Comparison of ENCODE assay signal across 2 cellular contexts in the genomic region with DNA sequence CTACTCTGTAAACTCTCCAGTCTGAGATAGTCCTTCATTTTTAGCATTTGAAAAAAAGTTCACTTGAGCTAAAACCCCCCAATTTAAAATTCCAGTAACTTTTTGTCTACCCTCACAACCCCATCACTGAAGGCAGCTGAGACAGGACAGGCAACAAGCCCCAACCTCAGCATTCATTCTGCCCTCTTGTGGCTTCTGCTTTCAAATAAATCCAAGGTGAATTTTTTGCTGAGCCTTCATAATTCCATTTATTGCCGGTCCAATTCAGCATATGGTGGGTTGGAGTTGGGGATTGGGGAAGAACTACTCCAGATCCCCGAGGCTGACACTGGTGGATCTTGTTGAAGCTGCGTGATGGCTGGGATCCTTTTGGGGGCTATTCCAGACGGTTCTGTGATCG.
TF ChIP-seq lines count a peak whose summit lies in the region.

No MANE protein-coding gene starts in this region.

TF ChIP-seq in Ishikawa, 13 proteins besides CTCF, POLR2A, EP300 and RAD21 (continued from another document):
- TF ChIP-seq, protein P1, sequence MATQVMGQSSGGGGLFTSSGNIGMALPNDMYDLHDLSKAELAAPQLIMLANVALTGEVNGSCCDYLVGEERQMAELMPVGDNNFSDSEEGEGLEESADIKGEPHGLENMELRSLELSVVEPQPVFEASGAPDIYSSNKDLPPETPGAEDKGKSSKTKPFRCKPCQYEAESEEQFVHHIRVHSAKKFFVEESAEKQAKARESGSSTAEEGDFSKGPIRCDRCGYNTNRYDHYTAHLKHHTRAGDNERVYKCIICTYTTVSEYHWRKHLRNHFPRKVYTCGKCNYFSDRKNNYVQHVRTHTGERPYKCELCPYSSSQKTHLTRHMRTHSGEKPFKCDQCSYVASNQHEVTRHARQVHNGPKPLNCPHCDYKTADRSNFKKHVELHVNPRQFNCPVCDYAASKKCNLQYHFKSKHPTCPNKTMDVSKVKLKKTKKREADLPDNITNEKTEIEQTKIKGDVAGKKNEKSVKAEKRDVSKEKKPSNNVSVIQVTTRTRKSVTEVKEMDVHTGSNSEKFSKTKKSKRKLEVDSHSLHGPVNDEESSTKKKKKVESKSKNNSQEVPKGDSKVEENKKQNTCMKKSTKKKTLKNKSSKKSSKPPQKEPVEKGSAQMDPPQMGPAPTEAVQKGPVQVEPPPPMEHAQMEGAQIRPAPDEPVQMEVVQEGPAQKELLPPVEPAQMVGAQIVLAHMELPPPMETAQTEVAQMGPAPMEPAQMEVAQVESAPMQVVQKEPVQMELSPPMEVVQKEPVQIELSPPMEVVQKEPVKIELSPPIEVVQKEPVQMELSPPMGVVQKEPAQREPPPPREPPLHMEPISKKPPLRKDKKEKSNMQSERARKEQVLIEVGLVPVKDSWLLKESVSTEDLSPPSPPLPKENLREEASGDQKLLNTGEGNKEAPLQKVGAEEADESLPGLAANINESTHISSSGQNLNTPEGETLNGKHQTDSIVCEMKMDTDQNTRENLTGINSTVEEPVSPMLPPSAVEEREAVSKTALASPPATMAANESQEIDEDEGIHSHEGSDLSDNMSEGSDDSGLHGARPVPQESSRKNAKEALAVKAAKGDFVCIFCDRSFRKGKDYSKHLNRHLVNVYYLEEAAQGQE (IDR thresholded peaks at IDR 0.05; ENCODE audit: low read depth), result no peak

TF ChIP-seq in HepG2, 621 proteins besides CTCF, POLR2A, EP300 and RAD21 (continued from another document):
- TF ChIP-seq, protein P2, sequence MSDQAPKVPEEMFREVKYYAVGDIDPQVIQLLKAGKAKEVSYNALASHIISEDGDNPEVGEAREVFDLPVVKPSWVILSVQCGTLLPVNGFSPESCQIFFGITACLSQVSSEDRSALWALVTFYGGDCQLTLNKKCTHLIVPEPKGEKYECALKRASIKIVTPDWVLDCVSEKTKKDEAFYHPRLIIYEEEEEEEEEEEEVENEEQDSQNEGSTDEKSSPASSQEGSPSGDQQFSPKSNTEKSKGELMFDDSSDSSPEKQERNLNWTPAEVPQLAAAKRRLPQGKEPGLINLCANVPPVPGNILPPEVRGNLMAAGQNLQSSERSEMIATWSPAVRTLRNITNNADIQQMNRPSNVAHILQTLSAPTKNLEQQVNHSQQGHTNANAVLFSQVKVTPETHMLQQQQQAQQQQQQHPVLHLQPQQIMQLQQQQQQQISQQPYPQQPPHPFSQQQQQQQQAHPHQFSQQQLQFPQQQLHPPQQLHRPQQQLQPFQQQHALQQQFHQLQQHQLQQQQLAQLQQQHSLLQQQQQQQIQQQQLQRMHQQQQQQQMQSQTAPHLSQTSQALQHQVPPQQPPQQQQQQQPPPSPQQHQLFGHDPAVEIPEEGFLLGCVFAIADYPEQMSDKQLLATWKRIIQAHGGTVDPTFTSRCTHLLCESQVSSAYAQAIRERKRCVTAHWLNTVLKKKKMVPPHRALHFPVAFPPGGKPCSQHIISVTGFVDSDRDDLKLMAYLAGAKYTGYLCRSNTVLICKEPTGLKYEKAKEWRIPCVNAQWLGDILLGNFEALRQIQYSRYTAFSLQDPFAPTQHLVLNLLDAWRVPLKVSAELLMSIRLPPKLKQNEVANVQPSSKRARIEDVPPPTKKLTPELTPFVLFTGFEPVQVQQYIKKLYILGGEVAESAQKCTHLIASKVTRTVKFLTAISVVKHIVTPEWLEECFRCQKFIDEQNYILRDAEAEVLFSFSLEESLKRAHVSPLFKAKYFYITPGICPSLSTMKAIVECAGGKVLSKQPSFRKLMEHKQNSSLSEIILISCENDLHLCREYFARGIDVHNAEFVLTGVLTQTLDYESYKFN (CRISPR knock-in tag; conservative IDR thresholded peaks at IDR 0.05), result no peak
- TF ChIP-seq, protein P3, sequence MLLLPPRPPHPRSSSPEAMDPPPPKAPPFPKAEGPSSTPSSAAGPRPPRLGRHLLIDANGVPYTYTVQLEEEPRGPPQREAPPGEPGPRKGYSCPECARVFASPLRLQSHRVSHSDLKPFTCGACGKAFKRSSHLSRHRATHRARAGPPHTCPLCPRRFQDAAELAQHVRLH (CRISPR knock-in tag; IDR thresholded peaks at IDR 0.05; ENCODE audit: borderline replicate concordance, low read depth), result no peak
- TF ChIP-seq MAFG (CRISPR knock-in tag; IDR thresholded peaks at IDR 0.05) (0 out of 2 replicates have a peak, but pooled peaks have one; percentile 55), ZZZ3 (CRISPR knock-in tag; IDR thresholded peaks at IDR 0.05; ENCODE audit: borderline replicate concordance) (no peak), SMAD9 (CRISPR knock-in tag; IDR thresholded peaks at IDR 0.05) (no peak), ZNF121 (CRISPR knock-in tag; IDR thresholded peaks at IDR 0.05) (0 out of 2 replicates have a peak, but pooled peaks have one; percentile 13), ZNF230 (CRISPR knock-in tag; IDR thresholded peaks at IDR 0.05) (no peak), MAFK (conservative IDR thresholded peaks at IDR 0.05 in 1 of 2, IDR thresholded peaks at IDR 0.05 in 1 of 2; ENCODE audit: low read length in 2 of 2) (peak; percentile 94 to 98), SOX6 (IDR thresholded peaks at IDR 0.05) (no peak), SOX6 (CRISPR knock-in tag; IDR thresholded peaks at IDR 0.05) (0 out of 2 replicates have a peak, but pooled peaks have one; percentile 15), SALL1 (CRISPR knock-in tag; IDR thresholded peaks at IDR 0.05) (no peak), MAFF (IDR thresholded peaks at IDR 0.05; ENCODE audit: low read depth, low read length) (peak; percentile 94)
